Comparison of ENCODE assay signal across 15 cellular contexts in the genomic region with DNA sequence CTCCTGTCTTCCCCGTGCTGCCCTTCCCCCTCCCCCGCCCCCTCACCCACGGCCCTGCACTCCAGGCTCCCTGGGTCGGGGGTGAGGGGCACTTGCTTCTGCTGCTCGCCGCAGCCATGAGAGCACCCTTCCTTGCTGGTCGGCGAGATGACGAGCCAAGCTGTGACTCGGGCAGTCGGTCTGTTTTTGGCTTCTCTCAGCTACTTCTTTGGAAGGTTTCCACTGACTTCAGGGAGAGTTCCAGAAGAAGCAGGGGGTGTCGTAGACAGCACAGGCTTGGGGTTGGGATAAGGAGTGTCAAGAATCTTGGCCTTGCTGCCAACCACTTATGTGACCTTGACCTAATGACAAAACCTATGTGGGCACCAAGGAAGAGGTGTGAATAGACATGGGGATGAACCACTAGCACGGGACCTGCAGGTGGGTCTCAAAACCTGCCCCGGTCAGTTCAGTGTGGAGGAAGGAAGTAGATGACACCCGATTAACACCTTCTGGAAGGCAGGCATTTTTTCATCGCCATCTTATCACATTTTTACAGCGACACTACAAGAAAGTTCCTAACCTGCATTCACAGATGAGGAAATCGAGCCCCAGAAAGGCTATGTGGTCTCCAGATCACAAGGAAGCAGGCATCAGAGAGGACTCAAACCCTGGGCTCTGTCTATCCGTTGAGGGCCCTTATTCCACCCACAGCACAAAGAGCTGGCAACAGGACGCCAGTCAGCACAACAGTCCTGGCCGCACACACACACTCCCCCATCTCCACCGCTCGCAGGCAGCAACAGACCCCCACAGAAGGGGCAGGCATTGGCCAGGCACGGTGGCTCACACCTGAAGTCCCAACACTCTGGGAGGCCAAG.
DNase-seq lines count a peak whose midpoint lies in the region; ATAC-seq, FAIRE-seq and TF ChIP-seq lines count a peak whose summit lies in the region.
"Had no signal": no experiment of that assay in that cellular context is flagged by ENCODE, and none has a peak within 500 bp of the region (broad histone marks: within the 10 kb centered on the region; RNA-seq: fewer than 3 reads in every experiment).

No MANE protein-coding gene starts in this region.

- no peaks in the 10 kb centered on the region for H3K9me1 ChIP-seq in K562 (ENCODE audit: control insufficient read depth, insufficient read depth, low read length)

- no peaks in the 10 kb centered on the region for H3K36me3 ChIP-seq in BLaER1 treated with 17β-estradiol and CSF1 and Interleukin-3, amounts not matched to agents 10 nM and 100 nM
- H3K36me3 ChIP-seq in K562 (ENCODE audit: control insufficient read depth, insufficient read depth, low read length) (no peaks in the 10 kb centered on the region), rectal smooth muscle tissue (ENCODE audit: control insufficient read depth, insufficient read depth, low read length) (no peaks in the 10 kb centered on the region)
- H3K36me3 ChIP-seq: BE2C had no signal

- H3K27me3 Mint-ChIP-seq in activated T-cell treated with anti-CD3 and anti-CD28 coated beads, Interleukin-2, amount 50 U/mL, for 4 hours (ENCODE audit: low read depth), result peaks cover 9% of the 10 kb centered on the region

- peaks cover 0 to 25% (median 4%) of the 10 kb centered on the region in 11 experiments; a peak in 7 of 22 replicates for H3K9me3 ChIP-seq in BLaER1 treated with 17β-estradiol and CSF1 and Interleukin-3, amounts not matched to agents 10 nM and 100 nM (replicated peaks in 1 of 11)
- H3K9me3 ChIP-seq in K562 (replicated peaks; ENCODE audit: control insufficient read depth, insufficient read depth, low read depth, low read length), result no peaks in the 10 kb centered on the region
- H3K9me3 ChIP-seq: BE2C had no signal

- peaks cover 94 to 100% (median 98%) of the 10 kb centered on the region in 10 experiments for H3K4me1 ChIP-seq in BLaER1 treated with 17β-estradiol and CSF1 and Interleukin-3, amounts not matched to agents 10 nM and 100 nM
- H3K4me1 ChIP-seq in K562 (replicated peaks in 1 of 2; ENCODE audit: control insufficient read depth in 2 of 2, insufficient read depth in 2 of 2, low read length in 2 of 2) (peaks cover 28 to 39% of the 10 kb centered on the region in 2 experiments), rectal smooth muscle tissue (ENCODE audit: control insufficient read depth, insufficient read depth, low read length) (peaks cover 7% of the 10 kb centered on the region)

- no peak for ATAC-seq in K562
- peak; percentile 3 for ATAC-seq in left ventricle myocardium superior
- no peak for ATAC-seq in HG03175 (IDR thresholded peaks at IDR 0.05; ENCODE audit: unreplicated experiment)
- no peak for ATAC-seq in activated T-cell treated with anti-CD3 and anti-CD28 coated beads, Interleukin-2, amount 50 U/mL, for 4 hours
- no peak for ATAC-seq in HG03571 (IDR thresholded peaks at IDR 0.05; ENCODE audit: unreplicated experiment)

- CTCF ChIA-PET in K562 (lab: Yijun Ruan, JAX; ENCODE audit: low intra/inter-chr PET ratio), result no interaction called here

- peaks cover 7% of the 10 kb centered on the region for H3K4me1 Mint-ChIP-seq in activated T-cell treated with anti-CD3 and anti-CD28 coated beads, Interleukin-2, amount 50 U/mL, for 4 hours (ENCODE audit: low read depth)

- BruUV-seq in K562 (replicated peaks; lab: Mats Ljungman, UMichigan), result no TSS peak

- no peak for TF ChIP-seq RAD21 in K562 (CRISPR knock-in tag; conservative IDR thresholded peaks at IDR 0.05 in 1 of 2, IDR thresholded peaks at IDR 0.05 in 1 of 2)

- no peak for TF ChIP-seq POLR2A in K562 (conservative IDR thresholded peaks at IDR 0.05)

- intact Hi-C loops in K562 (cut with micrococcal nuclease) (no loop called here), left ventricle myocardium superior (cut with micrococcal nuclease) (no loop called here)

- H3K4me3 Mint-ChIP-seq in activated T-cell treated with anti-CD3 and anti-CD28 coated beads, Interleukin-2, amount 50 U/mL, for 4 hours, result no peak overlapping the region
- H3K4me3 Mint-ChIP-seq: naive B cell, WTC11 had no signal

- no peak for FAIRE-seq in K562 (lab: Jason Lieb, UNC)

- no peaks in the 10 kb centered on the region for H4K20me1 ChIP-seq in BLaER1 treated with 17β-estradiol and CSF1 and Interleukin-3, amounts not matched to agents 10 nM and 100 nM
- no peaks in the 10 kb centered on the region for H4K20me1 ChIP-seq in K562 (replicated peaks; ENCODE audit: control insufficient read depth, insufficient read depth, low read length)

- H3K9me3 Mint-ChIP-seq in activated T-cell treated with anti-CD3 and anti-CD28 coated beads, Interleukin-2, amount 50 U/mL, for 4 hours, result no peaks in the 10 kb centered on the region
- H3K9me3 Mint-ChIP-seq: activated T-helper 2 cell treated with anti-CD3 and anti-CD28 coated beads, Interferon-gamma antibody, Interleukin-2, Interleukin-4, amounts not matched to agents 10 μg/mL and 5 μg/mL and 100 μg/mL, durations not matched to agents 14 hours and 24 hours and 36 hours; naive B cell; stimulated activated naive B cell treated with anti-CD40 and anti-IgM and Interleukin-4, amounts not matched to agents 10 μg/mL and 1 μg/mL and 100 μg/mL, for 72 hours; WTC11 had no signal

- H2AFZ ChIP-seq in K562 (ENCODE audit: low read depth, low read length), result peak overlapping the region; percentile 99

- POLR2A ChIA-PET in K562 (lab: Yijun Ruan, JAX), result no interaction called here

- TF ChIP-seq CTCF in K562 (IDR thresholded peaks at IDR 0.05 in 2 of 3, conservative IDR thresholded peaks at IDR 0.05 in 1 of 3; ENCODE audit: insufficient read depth in 2 of 3, low read depth in 1 of 3, low read length in 3 of 3), result no peak

- H3K27ac ChIP-seq in BLaER1 treated with 17β-estradiol and CSF1 and Interleukin-3, amounts not matched to agents 10 nM and 100 nM, result peak overlapping the region; percentile 81 to 99 (median 99)
- peak overlapping the region; percentile 75; the same call in 2 of the 3 replicates for H3K27ac ChIP-seq in K562 (ENCODE audit: extremely low read depth, low read depth, low read length)
- H3K27ac ChIP-seq in rectal smooth muscle tissue (ENCODE audit: low read depth, low read length), result no peak overlapping the region
- H3K27ac ChIP-seq: KMS-11 had no signal

- peak overlapping the region; percentile 22 to 63 (median 50); a peak in 16 of 20 replicates for H3K4me3 ChIP-seq in BLaER1 treated with 17β-estradiol and CSF1 and Interleukin-3, amounts not matched to agents 10 nM and 100 nM
- no peak overlapping the region for H3K4me3 ChIP-seq in K562
- H3K4me3 ChIP-seq in rectal smooth muscle tissue (ENCODE audit: low read length), result peak overlapping the region; percentile 33

- TF ChIP-seq EP300 in K562 (IDR thresholded peaks at IDR 0.05; ENCODE audit: low read length), result no peak

- H3K36me3 Mint-ChIP-seq in activated T-cell treated with anti-CD3 and anti-CD28 coated beads, Interleukin-2, amount 50 U/mL, for 4 hours (ENCODE audit: insufficient read depth), result no peaks in the 10 kb centered on the region
- H3K36me3 Mint-ChIP-seq: naive B cell; stimulated activated naive B cell treated with anti-CD40 and anti-IgM and Interleukin-4, amounts not matched to agents 10 μg/mL and 1 μg/mL and 100 μg/mL, for 72 hours; WTC11 had no signal

- WGBS in K562 (ENCODE audit: insufficient coverage, low coverage, missing lambda C conversion rate), result 79% methylated on average over 17 of the region's 24 CpGs

- in situ Hi-C loops in K562 (cut with MboI), result no loop called here

- H3K9ac ChIP-seq in BLaER1 treated with 17β-estradiol and CSF1 and Interleukin-3, amounts not matched to agents 10 nM and 100 nM, result peak overlapping the region; percentile 80 to 94 (median 92)
- H3K9ac ChIP-seq in K562 (ENCODE audit: insufficient read depth in 1 of 2, low read depth in 2 of 2, low read length in 2 of 2) (peak overlapping the region; percentile 60 to 78; a peak in 2 of 4 replicates), rectal smooth muscle tissue (ENCODE audit: low read length) (no peak overlapping the region)
- H3K9ac ChIP-seq: KMS-11 had no signal

- no peaks in the 10 kb centered on the region for H3K79me2 ChIP-seq in K562 (ENCODE audit: control insufficient read depth, insufficient read depth, low read length)

- H3K4me2 ChIP-seq in BLaER1 treated with 17β-estradiol and CSF1 and Interleukin-3, amounts not matched to agents 10 nM and 100 nM, result peak overlapping the region; percentile 84 to 96 (median 89)
- peak overlapping the region; percentile 65 for H3K4me2 ChIP-seq in K562 (ENCODE audit: insufficient read depth, low read length)
- H3K4me2 ChIP-seq: KMS-11 had no signal

- H3K27me3 ChIP-seq in BLaER1 treated with 17β-estradiol and CSF1 and Interleukin-3, amounts not matched to agents 10 nM and 100 nM, result no peaks in the 10 kb centered on the region
- H3K27me3 ChIP-seq in K562 (ENCODE audit: control insufficient read depth in 2 of 2, insufficient read depth in 2 of 2, low read length in 2 of 2) (no peaks in the 10 kb centered on the region), rectal smooth muscle tissue (ENCODE audit: control insufficient read depth, insufficient read depth, low read length) (no peaks in the 10 kb centered on the region)
- H3K27me3 ChIP-seq: BE2C had no signal

- DNase-seq in K562 (ENCODE audit: extremely low read depth in 1 of 4, low spot score in 3 of 4) (peak in 1 of 4 experiments; percentile 42), left ventricle myocardium superior (no peak), amniotic stem cell (lab: John Stamatoyannopoulos, UW) (no peak)
- DNase-seq in activated T-cell treated with anti-CD3 and anti-CD28 coated beads, Interleukin-2, amount 50 U/mL, for 4 hours, result no peak
- DNase-seq: BE2C; naive B cell; SHP77 treated with DMSO at 0.1 percent for 48 hours; stimulated activated naive B cell treated with anti-CD40 and anti-IgM and Interleukin-4, amounts not matched to agents 10 μg/mL and 1 μg/mL and 100 μg/mL, for 72 hours had no signal
